ENCODE assay signal across 22 cellular contexts in genomic region chr1:226971765-226972164, GRCh38. TPM values are rescaled to one million over a fixed set of nuclear protein-coding genes. Genes with fewer than 3 reads are reported as not detected.
DNase-seq lines count a peak whose midpoint lies in the region; ATAC-seq and TF ChIP-seq lines count a peak whose summit lies in the region.
"Had no signal": no experiment of that assay in that cellular context is flagged by ENCODE, and none has a peak within 500 bp of the region (broad histone marks: within the 10 kb centered on the region; RNA-seq: fewer than 3 reads in every experiment).

No MANE protein-coding gene starts in this region.

- no peak overlapping the region for H3K4me3 ChIP-seq in CD8-positive, alpha-beta T cell (ENCODE audit: low read depth, low read length)
- no peak overlapping the region for H3K4me3 ChIP-seq in sigmoid colon

- peaks cover 7% of the 10 kb centered on the region for H3K9me3 Mint-ChIP-seq in activated CD8-positive, alpha-beta T cell treated with anti-CD3 and anti-CD28 coated beads for 36 hours
- H3K9me3 Mint-ChIP-seq in activated CD8-positive, alpha-beta T cell treated with anti-CD3 and anti-CD28 coated beads, Interleukin-2, amount 10 ng/mL, durations not matched to agents 7 days and 5 days (ENCODE audit: insufficient read depth) = no peaks in the 10 kb centered on the region
- peaks cover 9% of the 10 kb centered on the region for H3K9me3 Mint-ChIP-seq in CD8-positive, alpha-beta T cell
- H3K9me3 Mint-ChIP-seq in endothelial cell (ENCODE audit: unreplicated experiment) = no peaks in the 10 kb centered on the region

- H3K4me1 Mint-ChIP-seq in activated CD8-positive, alpha-beta T cell treated with anti-CD3 and anti-CD28 coated beads for 36 hours (ENCODE audit: low read depth) = peaks cover 7% of the 10 kb centered on the region
- H3K4me1 Mint-ChIP-seq in activated CD8-positive, alpha-beta T cell treated with anti-CD3 and anti-CD28 coated beads, Interleukin-2, amount 10 ng/mL, durations not matched to agents 7 days and 5 days (ENCODE audit: low read depth) = no peaks in the 10 kb centered on the region
- H3K4me1 Mint-ChIP-seq in CD8-positive, alpha-beta T cell (ENCODE audit: low read depth) = peaks cover 3% of the 10 kb centered on the region
- peaks cover 4% of the 10 kb centered on the region for H3K4me1 Mint-ChIP-seq in endothelial cell (ENCODE audit: unreplicated experiment)

- H3K27ac ChIP-seq in CD8-positive, alpha-beta T cell (ENCODE audit: low read depth, low read length) = no peak overlapping the region
- H3K27ac ChIP-seq in sigmoid colon = peak overlapping the region in 3 of 4 donors; percentile 4 to 95 (median 88)

- H3K9me3 ChIP-seq in CD8-positive, alpha-beta T cell (ENCODE audit: low read length) = no peaks in the 10 kb centered on the region
- H3K9me3 ChIP-seq in sigmoid colon = no peaks in the 10 kb centered on the region
- H3K9me3 ChIP-seq: SK-N-SH had no signal

- no peak for TF ChIP-seq CTCF in activated CD8-positive, alpha-beta T cell treated with anti-CD3 and anti-CD28 coated beads for 36 hours (IDR thresholded peaks at IDR 0.05)
- no peak for TF ChIP-seq CTCF in CD8-positive, alpha-beta T cell (IDR thresholded peaks at IDR 0.05)
- TF ChIP-seq CTCF in endothelial cell (IDR thresholded peaks at IDR 0.05; ENCODE audit: unreplicated experiment) (no peak), sigmoid colon (IDR thresholded peaks at IDR 0.05) (no peak)

- WGBS in sigmoid colon, 2 donors = 95 to 100% methylated on average over 1 of the region's 1 CpG

- H3K4me3 Mint-ChIP-seq in activated CD8-positive, alpha-beta T cell treated with anti-CD3 and anti-CD28 coated beads for 36 hours = no peak overlapping the region
- H3K4me3 Mint-ChIP-seq in activated CD8-positive, alpha-beta T cell treated with anti-CD3 and anti-CD28 coated beads, Interleukin-2, amount 10 ng/mL, durations not matched to agents 7 days and 5 days = no peak overlapping the region
- H3K4me3 Mint-ChIP-seq in CD8-positive, alpha-beta T cell = no peak overlapping the region
- H3K4me3 Mint-ChIP-seq in endothelial cell (ENCODE audit: unreplicated experiment) = peak overlapping the region; percentile 53
- H3K4me3 Mint-ChIP-seq: CD14-positive monocyte, HFFc6 had no signal

- H3K27ac Mint-ChIP-seq in activated CD8-positive, alpha-beta T cell treated with anti-CD3 and anti-CD28 coated beads for 36 hours = peak overlapping the region; percentile 35
- H3K27ac Mint-ChIP-seq in activated CD8-positive, alpha-beta T cell treated with anti-CD3 and anti-CD28 coated beads, Interleukin-2, amount 10 ng/mL, durations not matched to agents 7 days and 5 days = no peak overlapping the region
- peak overlapping the region; percentile 46 for H3K27ac Mint-ChIP-seq in CD8-positive, alpha-beta T cell
- no peak overlapping the region for H3K27ac Mint-ChIP-seq in endothelial cell (ENCODE audit: unreplicated experiment)
- H3K27ac Mint-ChIP-seq: HFFc6 had no signal

- no peak for TF ChIP-seq EP300 in sigmoid colon (IDR thresholded peaks at IDR 0.05)

- no peaks in the 10 kb centered on the region for H3K27me3 ChIP-seq in CD8-positive, alpha-beta T cell (ENCODE audit: insufficient read depth, low read length)
- H3K27me3 ChIP-seq in sigmoid colon = no peaks in the 10 kb centered on the region

- no peak for TF ChIP-seq POLR2A in sigmoid colon (IDR thresholded peaks at IDR 0.05)

- no peaks in the 10 kb centered on the region for H3K4me1 ChIP-seq in CD8-positive, alpha-beta T cell (ENCODE audit: insufficient read depth, low read length)
- peaks cover 0 to 50% (median 43%) of the 10 kb centered on the region in 4 donors for H3K4me1 ChIP-seq in sigmoid colon

- POLR2A ChIA-PET in activated CD8-positive, alpha-beta T cell treated with anti-CD3 and anti-CD28 coated beads for 36 hours (lab: Charles Lee) = no interaction called here
- POLR2A ChIA-PET in activated CD8-positive, alpha-beta T cell treated with anti-CD3 and anti-CD28 coated beads, Interleukin-2, amount 10 ng/mL, durations not matched to agents 7 days and 5 days (lab: Charles Lee) = no interaction called here
- POLR2A ChIA-PET in CD8-positive, alpha-beta T cell (lab: Charles Lee) = no interaction called here

- no peak for ATAC-seq in activated CD8-positive, alpha-beta T cell treated with anti-CD3 and anti-CD28 coated beads for 36 hours
- ATAC-seq in activated CD8-positive, alpha-beta T cell treated with anti-CD3 and anti-CD28 coated beads, Interleukin-2, amount 10 ng/mL, durations not matched to agents 7 days and 5 days = no peak
- no peak for ATAC-seq in CD8-positive, alpha-beta T cell
- ATAC-seq: Panc1 had no signal

- H3K27me3 Mint-ChIP-seq in activated CD8-positive, alpha-beta T cell treated with anti-CD3 and anti-CD28 coated beads for 36 hours = no peaks in the 10 kb centered on the region
- H3K27me3 Mint-ChIP-seq in activated CD8-positive, alpha-beta T cell treated with anti-CD3 and anti-CD28 coated beads, Interleukin-2, amount 10 ng/mL, durations not matched to agents 7 days and 5 days (ENCODE audit: low read depth) = no peaks in the 10 kb centered on the region
- H3K27me3 Mint-ChIP-seq in CD8-positive, alpha-beta T cell (ENCODE audit: low read depth) = no peaks in the 10 kb centered on the region
- no peaks in the 10 kb centered on the region for H3K27me3 Mint-ChIP-seq in endothelial cell (ENCODE audit: unreplicated experiment)

- peaks cover 27% of the 10 kb centered on the region for H3K36me3 Mint-ChIP-seq in activated CD8-positive, alpha-beta T cell treated with anti-CD3 and anti-CD28 coated beads for 36 hours (ENCODE audit: low read depth)
- peaks cover 5% of the 10 kb centered on the region for H3K36me3 Mint-ChIP-seq in activated CD8-positive, alpha-beta T cell treated with anti-CD3 and anti-CD28 coated beads, Interleukin-2, amount 10 ng/mL, durations not matched to agents 7 days and 5 days (ENCODE audit: low read depth)
- H3K36me3 Mint-ChIP-seq in CD8-positive, alpha-beta T cell = peaks cover 64% of the 10 kb centered on the region
- H3K36me3 Mint-ChIP-seq in endothelial cell (ENCODE audit: low read depth, unreplicated experiment) = peaks cover 9% of the 10 kb centered on the region

- CTCF ChIA-PET in activated CD8-positive, alpha-beta T cell treated with anti-CD3 and anti-CD28 coated beads for 36 hours (lab: Charles Lee) = no interaction called here
- CTCF ChIA-PET in activated CD8-positive, alpha-beta T cell treated with anti-CD3 and anti-CD28 coated beads, Interleukin-2, amount 10 ng/mL, durations not matched to agents 7 days and 5 days (lab: Charles Lee) = no interaction called here
- CTCF ChIA-PET in CD8-positive, alpha-beta T cell (lab: Charles Lee) = interaction anchor here (0.9 kb wide), 1 partner anchor 49 kb away, joined by 3 read pairs; no protein-coding TSS in a partner anchor

- intact Hi-C loops in activated CD8-positive, alpha-beta T cell treated with anti-CD3 and anti-CD28 coated beads for 36 hours (cut with micrococcal nuclease) = no loop called here
- intact Hi-C loops in CD8-positive, alpha-beta T cell (cut with DNase I, micrococcal nuclease) = no loop called here
- intact Hi-C loops in sigmoid colon (cut with DNase I) = loop anchor here (2.0 to 10.0 kb wide), 3 partner anchors 29 to 343 kb away; partner anchors contain the start of gene CDC42BPA

- DNase-seq in activated CD8-positive, alpha-beta T cell treated with anti-CD3 and anti-CD28 coated beads for 36 hours = no peak
- DNase-seq in activated CD8-positive, alpha-beta T cell treated with anti-CD3 and anti-CD28 coated beads, Interleukin-2, amount 10 ng/mL, durations not matched to agents 7 days and 5 days = no peak
- DNase-seq in CD8-positive, alpha-beta T cell = no peak
- DNase-seq in endothelial cell (ENCODE audit: low spot score) (no peak), sigmoid colon (no peak), MV-4-11 (lab: John Stamatoyannopoulos, UW) (no peak), ureter (ENCODE audit: low spot score) (no peak), amygdala (lab: John Stamatoyannopoulos, UW) (no peak)
- DNase-seq: 8988T, AML-193, DMS79 treated with DMSO at 0.1 percent for 48 hours, HFFc6, KG1, NCI-H1105 treated with DMSO at 0.1 percent for 48 hours, NCI-H2029 treated with DMSO at 0.1 percent for 48 hours, NCI-H2171 treated with DMSO at 0.1 percent for 48 hours, NCI-H524 treated with DMSO at 0.1 percent for 48 hours, NCI-H82, SIG-M5, SK-N-SH had no signal

- H3K36me3 ChIP-seq in CD8-positive, alpha-beta T cell (ENCODE audit: insufficient read depth, low read length) = peaks cover 13% of the 10 kb centered on the region
- peaks cover 0 to 9% (median 4%) of the 10 kb centered on the region in 4 donors for H3K36me3 ChIP-seq in sigmoid colon

RNA-seq across cellular contexts. Expression of gene COQ8A, which starts 31.7 kb away (rescaled TPM):
- 10 to 100 TPM; 25.3 to 27.2 TPM for total RNA-seq in activated CD8-positive, alpha-beta T cell treated with anti-CD3 and anti-CD28 coated beads for 36 hours
- total RNA-seq in activated CD8-positive, alpha-beta T cell treated with anti-CD3 and anti-CD28 coated beads, Interleukin-2, amount 10 ng/mL, durations not matched to agents 7 days and 5 days = 10 to 100 TPM; 12.1 to 16.4 TPM
- total RNA-seq in CD8-positive, alpha-beta T cell = 10 to 100 TPM; 82.6 to 90.0 TPM
- total RNA-seq in endothelial cell (ENCODE audit: unreplicated experiment) = 22.7 TPM
- total RNA-seq in sigmoid colon = 100 to 1,000 TPM in 2 of 4 donors, 10 to 100 TPM in 2; 57.8 to 129 (median 91.6) TPM
- polyA plus RNA-seq in sigmoid colon = 10 to 100 TPM; 20.3 to 60.2 (median 20.4) TPM
- total RNA-seq in ureter = 32.7 TPM

Comparison
In these comparisons a context has a peak if more than half of its experiments do, and no peak if none do; other contexts are left out.
1. H3K27ac Mint-ChIP-seq: peak in activated CD8-positive, alpha-beta T cell treated with anti-CD3 and anti-CD28 coated beads for 36 hours (single experiment) and CD8-positive, alpha-beta T cell (single experiment); none in activated CD8-positive, alpha-beta T cell treated with anti-CD3 and anti-CD28 coated beads, Interleukin-2, amount 10 ng/mL, durations not matched to agents 7 days and 5 days (single experiment) and endothelial cell (single experiment).